1 cellular context compared by ENCODE assay signal in the genomic region with DNA sequence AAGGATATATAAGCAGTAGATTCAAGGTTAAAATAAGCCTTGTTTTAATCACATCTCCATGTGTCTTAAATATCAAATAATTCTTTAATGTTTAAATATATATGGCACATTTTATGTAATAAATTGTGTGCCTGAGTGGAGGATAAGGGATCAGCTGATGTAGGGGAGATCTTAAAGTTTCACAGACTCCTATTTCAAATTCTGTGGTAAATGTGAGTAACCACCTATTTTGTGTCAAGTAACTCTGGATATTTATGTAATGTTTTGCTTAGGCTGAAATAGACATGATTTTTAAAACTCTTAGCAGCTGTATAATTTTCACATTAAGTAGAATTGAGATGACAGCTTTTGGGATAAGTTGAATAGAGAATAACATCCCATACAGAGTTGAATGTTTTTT.
TF ChIP-seq lines count a peak whose summit lies in the region.

No MANE protein-coding gene starts in this region.

TF ChIP-seq in GM23338, 12 proteins besides CTCF, POLR2A, EP300 and RAD21:
- no peak for TF ChIP-seq EZH2 (IDR thresholded peaks at IDR 0.05; ENCODE audit: low read depth, unreplicated experiment)
